Comparison of ENCODE assay signal across 8 cellular contexts in the genomic region with DNA sequence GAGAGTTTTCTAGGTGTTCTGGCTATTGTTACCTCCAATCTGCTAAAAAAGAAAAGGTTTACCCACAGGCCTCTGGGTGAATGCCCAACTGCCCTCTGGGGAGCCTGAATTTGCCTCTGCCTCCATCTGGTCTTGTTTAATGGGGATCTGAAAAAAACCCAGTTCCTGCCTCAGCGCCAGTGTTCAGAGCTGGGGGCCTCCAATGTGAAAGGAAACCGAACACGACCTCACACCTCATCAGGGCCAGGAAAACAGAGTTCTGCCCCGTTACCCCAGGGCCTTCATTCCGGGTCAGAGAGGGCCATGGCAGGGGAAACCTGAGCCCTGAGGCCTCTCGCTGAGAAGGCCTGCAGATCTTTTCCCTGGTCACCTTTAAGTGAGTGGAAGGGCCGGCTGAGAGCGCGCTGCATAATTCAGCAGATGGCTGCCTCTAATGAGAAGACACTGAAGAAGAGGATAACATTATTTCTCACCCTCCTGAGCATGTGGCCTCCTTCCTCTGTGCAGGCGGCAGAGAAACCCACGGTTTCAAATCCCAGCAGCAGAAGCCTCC. TPM values are rescaled to one million over a fixed set of nuclear protein-coding genes. Genes with fewer than 3 reads are reported as not detected.
DNase-seq lines count a peak whose midpoint lies in the region; ATAC-seq and TF ChIP-seq lines count a peak whose summit lies in the region.

No MANE protein-coding gene starts in this region.

- H3K27me3 Mint-ChIP-seq in chondrocyte (ENCODE audit: low read depth): no peaks in the 10 kb centered on the region

- H3F3A ChIP-seq in MM.1S (ENCODE audit: insufficient read depth, low read length): peaks cover 77% of the 10 kb centered on the region

- H3K9ac ChIP-seq in BLaER1 (peak overlapping the region; percentile 77), MM.1S (ENCODE audit: low read length) (peak overlapping the region; percentile 81), trophoblast cell (ENCODE audit: low read length) (no peak overlapping the region)

- DNase-seq in MM.1S (peak; percentile 41), chondrocyte (ENCODE audit: low spot score) (no peak), trophoblast cell (no peak), iPS-NIHi11 (ENCODE audit: low spot score) (no peak), NCI-H1048 (lab: John Stamatoyannopoulos, UW) (no peak)

- H4K20me1 ChIP-seq in BLaER1 (peaks cover 2% of the 10 kb centered on the region; the same call in 1 of the 2 replicates), MM.1S (ENCODE audit: insufficient read depth, low read length) (no peaks in the 10 kb centered on the region)

- H3K9me2 ChIP-seq in MM.1S (replicated peaks; ENCODE audit: insufficient read depth, low read length): no peaks in the 10 kb centered on the region

- H3K27me3 ChIP-seq in BLaER1 (no peaks in the 10 kb centered on the region), MM.1S (replicated peaks; ENCODE audit: insufficient read depth, low read length) (no peaks in the 10 kb centered on the region), trophoblast cell (ENCODE audit: insufficient read depth, low read length) (no peaks in the 10 kb centered on the region)

- TF ChIP-seq CTCF in MM.1S (IDR thresholded peaks at IDR 0.05; ENCODE audit: low read length) (no peak), chondrocyte (IDR thresholded peaks at IDR 0.05) (no peak)

- peak overlapping the region; percentile 45 for H3K4me3 ChIP-seq in BLaER1
- peak overlapping the region; percentile 48; the same call in 1 of the 2 replicates for H3K4me3 ChIP-seq in MM.1S (ENCODE audit: low read length)
- no peak overlapping the region for H3K4me3 ChIP-seq in trophoblast cell (ENCODE audit: low read depth, low read length)

- H2BK5ac ChIP-seq in trophoblast cell (ENCODE audit: low read depth, low read length, poor library complexity): no peak overlapping the region

- no peak overlapping the region for H2AK5ac ChIP-seq in trophoblast cell (ENCODE audit: low read length)

- no peak overlapping the region for H4K8ac ChIP-seq in trophoblast cell (ENCODE audit: low read depth, low read length)

- no CpG with 5 or more reads among the region's 11 CpGs for WGBS in trophoblast cell (ENCODE audit: extremely low coverage, insufficient coverage, insufficient read length)

- no peak overlapping the region for H3K18ac ChIP-seq in trophoblast cell (ENCODE audit: low read length)

- peaks cover 90% of the 10 kb centered on the region for H3K4me1 ChIP-seq in BLaER1
- peaks cover 61% of the 10 kb centered on the region for H3K4me1 ChIP-seq in MM.1S (ENCODE audit: low read length)
- H3K4me1 ChIP-seq in trophoblast cell (ENCODE audit: control insufficient read depth in 1 of 2, insufficient read depth in 2 of 2, low read length in 2 of 2): peaks cover 2 to 14% of the 10 kb centered on the region in 2 experiments

- H3K79me1 ChIP-seq in trophoblast cell (ENCODE audit: low read length): peaks cover 5% of the 10 kb centered on the region

- no peaks in the 10 kb centered on the region for H3K36me3 ChIP-seq in BLaER1
- H3K36me3 ChIP-seq in MM.1S (replicated peaks; ENCODE audit: insufficient read depth, low read length): peaks cover 5% of the 10 kb centered on the region; the same call in 1 of the 2 replicates
- peaks cover 0 to 3% of the 10 kb centered on the region in 2 experiments for H3K36me3 ChIP-seq in trophoblast cell (ENCODE audit: control insufficient read depth in 1 of 2, insufficient read depth in 2 of 2, low read length in 2 of 2)

- H3K36me3 Mint-ChIP-seq in chondrocyte (ENCODE audit: low read depth): no peaks in the 10 kb centered on the region

- H3K4me1 Mint-ChIP-seq in chondrocyte (ENCODE audit: low read depth): peaks cover 37% of the 10 kb centered on the region

- H3K4me3 Mint-ChIP-seq in chondrocyte (ENCODE audit: unreplicated experiment): peak overlapping the region; percentile 38

- ATAC-seq in GM19351 (IDR thresholded peaks at IDR 0.05; ENCODE audit: unreplicated experiment) (peak; percentile 22), HG03469 (IDR thresholded peaks at IDR 0.05; ENCODE audit: unreplicated experiment) (no peak)

- H3K27ac Mint-ChIP-seq in chondrocyte (ENCODE audit: unreplicated experiment): peak overlapping the region; percentile 90

- H3K27ac ChIP-seq in BLaER1 (peak overlapping the region; percentile 92), MM.1S (ENCODE audit: low read length) (peak overlapping the region; percentile 98), trophoblast cell (ENCODE audit: low read depth, low read length) (peak overlapping the region; percentile 85)

- H3K4me2 ChIP-seq in BLaER1: peak overlapping the region; percentile 78
- H3K4me2 ChIP-seq in MM.1S (ENCODE audit: low read depth, low read length): peak overlapping the region; percentile 90
- H3K4me2 ChIP-seq in trophoblast cell (ENCODE audit: low read length): no peak overlapping the region

- no peak overlapping the region for H3K14ac ChIP-seq in trophoblast cell (ENCODE audit: low read length)

- H2AFZ ChIP-seq in MM.1S (ENCODE audit: low read length) (no peak overlapping the region), trophoblast cell (ENCODE audit: insufficient read depth, low read length, poor library complexity) (no peak overlapping the region)

- H2BK12ac ChIP-seq in trophoblast cell (ENCODE audit: low read length): no peak overlapping the region

- H3K9me3 Mint-ChIP-seq in chondrocyte (ENCODE audit: low read depth): no peaks in the 10 kb centered on the region

- H3K79me2 ChIP-seq in MM.1S (ENCODE audit: low read length) (peaks cover 90% of the 10 kb centered on the region), trophoblast cell (ENCODE audit: control insufficient read depth, insufficient read depth, low read length, poor library complexity) (peaks cover 4% of the 10 kb centered on the region)

- no peak overlapping the region for H4K12ac ChIP-seq in trophoblast cell (ENCODE audit: low read depth, low read length)

- H3K4ac ChIP-seq in trophoblast cell (ENCODE audit: low read depth, low read length): no peak overlapping the region

- H3K9me3 ChIP-seq in BLaER1 (0 out of 2 replicates have a peak, but pooled peaks cover 3% of the 10 kb centered on the region), MM.1S (replicated peaks; ENCODE audit: insufficient read depth, low read length) (no peaks in the 10 kb centered on the region), trophoblast cell (ENCODE audit: insufficient read depth, low read depth, low read length) (no peaks in the 10 kb centered on the region)

- no peak overlapping the region for H2BK120ac ChIP-seq in trophoblast cell (ENCODE audit: insufficient read depth, low read length, poor library complexity)

- H3K23ac ChIP-seq in trophoblast cell (ENCODE audit: low read length): no peak overlapping the region

- no peak overlapping the region for H4K91ac ChIP-seq in trophoblast cell (ENCODE audit: low read depth, low read length)

RNA-seq across cellular contexts. Expression of gene SEPTIN6, which starts 6.8 kb away (rescaled TPM):
- 29.0 to 32.5 TPM (median 29.1 TPM) in 3 replicates for total RNA-seq in chondrocyte
- polyA plus RNA-seq in trophoblast cell (2013): 83.6 and 84.6 TPM in 2 replicates
